ENCODE assay signal across 1 cellular context in the genomic region with DNA sequence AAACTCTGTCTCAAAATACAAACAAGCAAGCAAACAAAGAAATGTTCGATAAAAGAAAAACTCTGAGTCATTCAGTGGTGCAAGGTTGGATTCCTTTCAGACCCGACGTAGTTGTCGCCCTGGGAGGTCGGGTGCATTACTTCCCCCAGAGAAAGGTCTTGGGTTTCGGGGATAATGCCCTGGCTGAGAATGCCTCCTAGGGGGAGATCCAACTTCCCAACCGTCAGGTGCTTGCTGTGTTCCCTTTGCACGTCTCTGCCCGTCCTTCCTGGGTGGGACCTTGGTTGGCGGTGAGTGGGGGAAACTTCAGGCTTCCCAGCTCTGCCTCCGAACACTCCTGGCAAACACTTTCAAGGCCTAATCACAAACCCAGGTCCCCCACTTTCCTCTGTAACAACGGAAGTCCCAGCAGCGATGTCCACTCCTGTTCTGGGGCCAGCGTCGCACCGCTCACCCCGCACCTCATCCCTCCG.
TF ChIP-seq lines count a peak whose summit lies in the region.

No MANE protein-coding gene starts in this region.

TF ChIP-seq in HEK293, 187 proteins besides CTCF, POLR2A, EP300 and RAD21 (continued from another document):
- TF ChIP-seq TRIM28 (IDR thresholded peaks at IDR 0.05; ENCODE audit: borderline replicate concordance, low read length) (peak; percentile 14; the same call in 1 of the 2 replicates), ZNF600 (tag by site-specific recombination; IDR thresholded peaks at IDR 0.05) (peak; percentile 52), ZFP37 (tag by site-specific recombination; IDR thresholded peaks at IDR 0.05) (0 out of 2 replicates have a peak, but pooled peaks have one; percentile 48), PRDM1 (tag by site-specific recombination; IDR thresholded peaks at IDR 0.05) (peak; percentile 57), YY2 (tag by site-specific recombination; IDR thresholded peaks at IDR 0.05) (0 out of 2 replicates have a peak, but pooled peaks have one; percentile 21), ZFP69B (tag by site-specific recombination; IDR thresholded peaks at IDR 0.05) (no peak), ZNF560 (tag by site-specific recombination; IDR thresholded peaks at IDR 0.05; ENCODE audit: borderline replicate concordance) (no peak), ZNF433 (tag by site-specific recombination; IDR thresholded peaks at IDR 0.05; ENCODE audit: low read depth) (no peak), ZNF133 (tag by site-specific recombination; IDR thresholded peaks at IDR 0.05) (0 out of 2 replicates have a peak, but pooled peaks have one; percentile 31), RBAK (tag by site-specific recombination; IDR thresholded peaks at IDR 0.05) (no peak), ZIC2 (tag by site-specific recombination; IDR thresholded peaks at IDR 0.05) (peak; percentile 24; the same call in 1 of the 2 replicates), GLIS1 (tag by site-specific recombination; IDR thresholded peaks at IDR 0.05) (peak; percentile 98), ZNF140 (tag by site-specific recombination; IDR thresholded peaks at IDR 0.05) (no peak), FEZF1 (tag by site-specific recombination; IDR thresholded peaks at IDR 0.05) (0 out of 2 replicates have a peak, but pooled peaks have one; percentile 18), SP7 (tag by site-specific recombination; IDR thresholded peaks at IDR 0.05) (peak; percentile 33; the same call in 1 of the 2 replicates), ZSCAN30 (tag by site-specific recombination; IDR thresholded peaks at IDR 0.05) (no peak)
- TF ChIP-seq, protein P1, sequence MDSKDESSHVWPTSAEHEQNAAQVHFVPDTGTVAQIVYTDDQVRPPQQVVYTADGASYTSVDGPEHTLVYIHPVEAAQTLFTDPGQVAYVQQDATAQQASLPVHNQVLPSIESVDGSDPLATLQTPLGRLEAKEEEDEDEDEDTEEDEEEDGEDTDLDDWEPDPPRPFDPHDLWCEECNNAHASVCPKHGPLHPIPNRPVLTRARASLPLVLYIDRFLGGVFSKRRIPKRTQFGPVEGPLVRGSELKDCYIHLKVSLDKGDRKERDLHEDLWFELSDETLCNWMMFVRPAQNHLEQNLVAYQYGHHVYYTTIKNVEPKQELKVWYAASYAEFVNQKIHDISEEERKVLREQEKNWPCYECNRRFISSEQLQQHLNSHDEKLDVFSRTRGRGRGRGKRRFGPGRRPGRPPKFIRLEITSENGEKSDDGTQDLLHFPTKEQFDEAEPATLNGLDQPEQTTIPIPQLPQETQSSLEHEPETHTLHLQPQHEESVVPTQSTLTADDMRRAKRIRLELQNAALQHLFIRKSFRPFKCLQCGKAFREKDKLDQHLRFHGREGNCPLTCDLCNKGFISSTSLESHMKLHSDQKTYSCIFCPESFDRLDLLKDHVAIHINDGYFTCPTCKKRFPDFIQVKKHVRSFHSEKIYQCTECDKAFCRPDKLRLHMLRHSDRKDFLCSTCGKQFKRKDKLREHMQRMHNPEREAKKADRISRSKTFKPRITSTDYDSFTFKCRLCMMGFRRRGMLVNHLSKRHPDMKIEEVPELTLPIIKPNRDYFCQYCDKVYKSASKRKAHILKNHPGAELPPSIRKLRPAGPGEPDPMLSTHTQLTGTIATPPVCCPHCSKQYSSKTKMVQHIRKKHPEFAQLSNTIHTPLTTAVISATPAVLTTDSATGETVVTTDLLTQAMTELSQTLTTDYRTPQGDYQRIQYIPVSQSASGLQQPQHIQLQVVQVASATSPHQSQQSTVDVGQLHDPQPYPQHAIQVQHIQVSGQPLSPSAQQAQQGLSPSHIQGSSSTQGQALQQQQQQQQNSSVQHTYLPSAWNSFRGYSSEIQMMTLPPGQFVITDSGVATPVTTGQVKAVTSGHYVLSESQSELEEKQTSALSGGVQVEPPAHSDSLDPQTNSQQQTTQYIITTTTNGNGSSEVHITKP (tag by site-specific recombination; IDR thresholded peaks at IDR 0.05), result peak; percentile 98
- TF ChIP-seq, protein P2, sequence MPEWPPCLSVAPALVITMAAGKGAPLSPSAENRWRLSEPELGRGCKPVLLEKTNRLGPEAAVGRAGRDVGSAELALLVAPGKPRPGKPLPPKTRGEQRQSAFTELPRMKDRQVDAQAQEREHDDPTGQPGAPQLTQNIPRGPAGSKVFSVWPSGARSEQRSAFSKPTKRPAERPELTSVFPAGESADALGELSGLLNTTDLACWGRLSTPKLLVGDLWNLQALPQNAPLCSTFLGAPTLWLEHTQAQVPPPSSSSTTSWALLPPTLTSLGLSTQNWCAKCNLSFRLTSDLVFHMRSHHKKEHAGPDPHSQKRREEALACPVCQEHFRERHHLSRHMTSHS (tag by site-specific recombination; IDR thresholded peaks at IDR 0.05), result no peak
- TF ChIP-seq, protein P3, sequence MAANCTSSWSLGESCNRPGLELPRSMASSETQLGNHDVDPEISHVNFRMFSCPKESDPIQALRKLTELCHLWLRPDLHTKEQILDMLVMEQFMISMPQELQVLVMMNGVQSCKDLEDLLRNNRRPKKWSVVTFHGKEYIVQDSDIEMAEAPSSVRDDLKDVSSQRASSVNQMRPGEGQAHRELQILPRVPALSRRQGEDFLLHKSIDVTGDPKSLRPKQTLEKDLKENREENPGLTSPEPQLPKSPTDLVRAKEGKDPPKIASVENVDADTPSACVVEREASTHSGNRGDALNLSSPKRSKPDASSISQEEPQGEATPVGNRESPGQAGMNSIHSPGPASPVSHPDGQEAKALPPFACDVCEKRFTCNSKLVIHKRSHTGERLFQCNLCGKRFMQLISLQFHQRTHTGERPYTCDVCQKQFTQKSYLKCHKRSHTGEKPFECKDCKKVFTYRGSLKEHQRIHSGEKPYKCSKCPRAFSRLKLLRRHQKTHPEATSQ (tag by site-specific recombination; IDR thresholded peaks at IDR 0.05), result 0 out of 2 replicates have a peak, but pooled peaks have one; percentile 41
- TF ChIP-seq, protein P4, sequence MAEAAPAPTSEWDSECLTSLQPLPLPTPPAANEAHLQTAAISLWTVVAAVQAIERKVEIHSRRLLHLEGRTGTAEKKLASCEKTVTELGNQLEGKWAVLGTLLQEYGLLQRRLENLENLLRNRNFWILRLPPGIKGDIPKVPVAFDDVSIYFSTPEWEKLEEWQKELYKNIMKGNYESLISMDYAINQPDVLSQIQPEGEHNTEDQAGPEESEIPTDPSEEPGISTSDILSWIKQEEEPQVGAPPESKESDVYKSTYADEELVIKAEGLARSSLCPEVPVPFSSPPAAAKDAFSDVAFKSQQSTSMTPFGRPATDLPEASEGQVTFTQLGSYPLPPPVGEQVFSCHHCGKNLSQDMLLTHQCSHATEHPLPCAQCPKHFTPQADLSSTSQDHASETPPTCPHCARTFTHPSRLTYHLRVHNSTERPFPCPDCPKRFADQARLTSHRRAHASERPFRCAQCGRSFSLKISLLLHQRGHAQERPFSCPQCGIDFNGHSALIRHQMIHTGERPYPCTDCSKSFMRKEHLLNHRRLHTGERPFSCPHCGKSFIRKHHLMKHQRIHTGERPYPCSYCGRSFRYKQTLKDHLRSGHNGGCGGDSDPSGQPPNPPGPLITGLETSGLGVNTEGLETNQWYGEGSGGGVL (tag by site-specific recombination; IDR thresholded peaks at IDR 0.05), result peak; percentile 77
- TF ChIP-seq, protein P5, sequence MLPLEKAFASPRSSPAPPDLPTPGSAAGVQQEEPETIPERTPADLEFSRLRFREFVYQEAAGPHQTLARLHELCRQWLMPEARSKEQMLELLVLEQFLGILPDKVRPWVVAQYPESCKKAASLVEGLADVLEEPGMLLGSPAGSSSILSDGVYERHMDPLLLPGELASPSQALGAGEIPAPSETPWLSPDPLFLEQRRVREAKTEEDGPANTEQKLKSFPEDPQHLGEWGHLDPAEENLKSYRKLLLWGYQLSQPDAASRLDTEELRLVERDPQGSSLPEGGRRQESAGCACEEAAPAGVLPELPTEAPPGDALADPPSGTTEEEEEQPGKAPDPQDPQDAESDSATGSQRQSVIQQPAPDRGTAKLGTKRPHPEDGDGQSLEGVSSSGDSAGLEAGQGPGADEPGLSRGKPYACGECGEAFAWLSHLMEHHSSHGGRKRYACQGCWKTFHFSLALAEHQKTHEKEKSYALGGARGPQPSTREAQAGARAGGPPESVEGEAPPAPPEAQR (tag by site-specific recombination; IDR thresholded peaks at IDR 0.05), result peak; percentile 76; the same call in 1 of the 2 replicates
